In the genomic region with DNA sequence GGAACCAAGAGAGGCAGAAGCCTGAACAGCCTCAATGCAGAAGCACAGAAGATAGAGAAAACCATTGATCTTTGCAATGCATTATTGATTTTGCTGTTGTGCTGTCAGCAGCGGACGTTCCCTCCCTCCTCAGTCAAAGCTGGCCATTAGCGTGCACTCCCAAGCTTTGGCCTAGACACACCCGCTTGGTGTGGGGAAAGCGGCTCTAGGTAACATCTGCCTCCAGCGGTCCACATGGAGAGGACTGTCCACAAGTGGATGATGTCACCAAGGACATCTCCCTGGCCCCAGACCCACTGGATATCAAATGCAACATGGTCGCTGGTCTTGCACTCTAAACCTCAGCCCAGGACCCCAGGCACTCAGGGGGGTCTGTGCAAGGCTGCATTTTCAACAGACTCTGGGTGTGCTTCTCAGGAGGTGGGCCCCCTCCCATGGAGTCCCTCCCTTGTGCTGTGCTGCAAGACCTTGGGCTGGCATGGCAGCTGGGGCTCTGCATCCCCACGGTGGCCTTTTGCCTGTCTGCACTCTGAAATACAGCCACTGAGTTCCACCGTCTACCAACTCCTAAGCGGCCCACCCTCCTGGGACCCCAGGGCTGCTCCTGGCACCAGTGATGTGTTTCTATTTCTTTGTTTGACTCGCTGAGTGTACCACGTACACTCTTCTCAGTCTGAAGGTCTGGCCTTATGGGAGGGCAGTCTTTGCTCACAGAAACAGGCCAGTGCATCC, we compare ENCODE assay signal across 10 cellular contexts. TPM values are rescaled to one million over a fixed set of nuclear protein-coding genes. Genes with fewer than 3 reads are reported as not detected.
DNase-seq lines count a peak whose midpoint lies in the region; ATAC-seq and TF ChIP-seq lines count a peak whose summit lies in the region.
"Had no signal": no experiment of that assay in that cellular context is flagged by ENCODE, and none has a peak within 500 bp of the region (broad histone marks: within the 10 kb centered on the region; RNA-seq: fewer than 3 reads in every experiment).

No MANE protein-coding gene starts in this region.

- H3K36me3 Mint-ChIP-seq in CD8-positive, alpha-beta memory T cell, result peaks cover 0 to 31% (median 7%) of the 10 kb centered on the region in 3 donors
- H3K36me3 Mint-ChIP-seq in IgD-negative memory B cell, result peaks cover 6% of the 10 kb centered on the region
- peaks cover 20% of the 10 kb centered on the region for H3K36me3 Mint-ChIP-seq in central memory CD8-positive, alpha-beta T cell (ENCODE audit: insufficient read depth)
- peaks cover 13% of the 10 kb centered on the region for H3K36me3 Mint-ChIP-seq in neural progenitor cell

- peak overlapping the region; percentile 60 for H3K27ac ChIP-seq in CD8-positive, alpha-beta memory T cell (ENCODE audit: low read depth, low read length)
- H3K27ac ChIP-seq in neural progenitor cell, result no peak overlapping the region

- no peaks in the 10 kb centered on the region for H3K27me3 ChIP-seq in CD8-positive, alpha-beta memory T cell (ENCODE audit: insufficient read depth, low read length, poor library complexity, severe bottlenecking)
- H3K27me3 ChIP-seq in neural progenitor cell, result no peaks in the 10 kb centered on the region
- H3K27me3 ChIP-seq: gastroesophageal sphincter had no signal

- H3F3A ChIP-seq in neural progenitor cell (ENCODE audit: low read depth), result peaks cover 15% of the 10 kb centered on the region

- H3K4me3 ChIP-seq in CD8-positive, alpha-beta memory T cell (ENCODE audit: low read length), result peak overlapping the region; percentile 82
- H3K4me3 ChIP-seq in neural progenitor cell, result peak overlapping the region; percentile 94

- no peak for TF ChIP-seq CTCF in neural progenitor cell (IDR thresholded peaks at IDR 0.05)

- H3K4me3 Mint-ChIP-seq in CD8-positive, alpha-beta memory T cell, result peak overlapping the region; percentile 92 to 99 (median 94)
- H3K4me3 Mint-ChIP-seq in IgD-negative memory B cell (peak overlapping the region; percentile 87 to 99 (median 99)), neural progenitor cell (peak overlapping the region; percentile 87)
- H3K4me3 Mint-ChIP-seq in central memory CD8-positive, alpha-beta T cell, result peak overlapping the region; percentile 92

- peaks cover 84% of the 10 kb centered on the region for H3K4me1 ChIP-seq in CD8-positive, alpha-beta memory T cell (ENCODE audit: insufficient read depth, low read length)
- H3K4me1 ChIP-seq in neural progenitor cell, result peaks cover 36% of the 10 kb centered on the region

- H2AFZ ChIP-seq in neural progenitor cell (replicated peaks), result no peak overlapping the region

- H3K27ac Mint-ChIP-seq in CD8-positive, alpha-beta memory T cell, result peak overlapping the region; percentile 81 to 98 (median 94)
- H3K27ac Mint-ChIP-seq in IgD-negative memory B cell (peak overlapping the region; percentile 87 to 89 (median 88)), neural progenitor cell (no peak overlapping the region)
- H3K27ac Mint-ChIP-seq in central memory CD8-positive, alpha-beta T cell (ENCODE audit: low read depth), result peak overlapping the region; percentile 72

- peaks cover 48% of the 10 kb centered on the region for H4K20me1 ChIP-seq in neural progenitor cell (ENCODE audit: low read depth)

- DNase-seq in CD8-positive, alpha-beta memory T cell, result no peak
- DNase-seq in central memory CD8-positive, alpha-beta T cell (ENCODE audit: low spot score in 2 of 2), result no peak
- no peak for DNase-seq in neural progenitor cell (ENCODE audit: low spot score)
- DNase-seq in foreskin melanocyte, result no peak
- no peak for DNase-seq in HK-2 (ENCODE audit: unreplicated experiment)
- DNase-seq in NCI-H524 treated with DMSO at 0.1 percent for 48 hours (lab: John Stamatoyannopoulos, UW), result no peak
- no peak for DNase-seq in NCI-H2081 (lab: John Stamatoyannopoulos, UW)
- DNase-seq: RPMI8226 had no signal

- CTCF ChIA-PET in CD8-positive, alpha-beta memory T cell (lab: Charles Lee), result interaction anchor here (0.9 to 2.2 kb wide), 12 partner anchors 11 to 121 kb away, joined by 3 to 10 read pairs (median 3); no protein-coding TSS in a partner anchor

- H3K27me3 Mint-ChIP-seq in CD8-positive, alpha-beta memory T cell, result peaks cover 0 to 4% of the 10 kb centered on the region in 2 donors
- H3K27me3 Mint-ChIP-seq in IgD-negative memory B cell, result no peaks in the 10 kb centered on the region
- no peaks in the 10 kb centered on the region for H3K27me3 Mint-ChIP-seq in central memory CD8-positive, alpha-beta T cell
- H3K27me3 Mint-ChIP-seq in neural progenitor cell (ENCODE audit: insufficient read depth, low read depth), result peaks cover 6% of the 10 kb centered on the region

- peak overlapping the region; percentile 89 for H3K4me2 ChIP-seq in neural progenitor cell

- H3K9ac ChIP-seq in neural progenitor cell, result peak overlapping the region; percentile 22

- H3K36me3 ChIP-seq in CD8-positive, alpha-beta memory T cell (ENCODE audit: insufficient read depth, low read length), result no peaks in the 10 kb centered on the region
- H3K36me3 ChIP-seq in neural progenitor cell, result no peaks in the 10 kb centered on the region
- H3K36me3 ChIP-seq: gastroesophageal sphincter had no signal

- no peak for ATAC-seq in central memory CD8-positive, alpha-beta T cell (replicated peaks; ENCODE audit: extremely low read depth, poor library complexity, severe bottlenecking)
- ATAC-seq: gastroesophageal sphincter had no signal

- H3K9me3 Mint-ChIP-seq in CD8-positive, alpha-beta memory T cell, result no peaks in the 10 kb centered on the region
- H3K9me3 Mint-ChIP-seq in IgD-negative memory B cell (no peaks in the 10 kb centered on the region), neural progenitor cell (no peaks in the 10 kb centered on the region)
- no peaks in the 10 kb centered on the region for H3K9me3 Mint-ChIP-seq in central memory CD8-positive, alpha-beta T cell

- H3K4me1 Mint-ChIP-seq in CD8-positive, alpha-beta memory T cell, result peaks cover 84 to 90% (median 88%) of the 10 kb centered on the region in 3 donors
- peaks cover 65 to 75% (median 74%) of the 10 kb centered on the region in 3 donors for H3K4me1 Mint-ChIP-seq in IgD-negative memory B cell
- H3K4me1 Mint-ChIP-seq in central memory CD8-positive, alpha-beta T cell, result peaks cover 91% of the 10 kb centered on the region
- peaks cover 38% of the 10 kb centered on the region for H3K4me1 Mint-ChIP-seq in neural progenitor cell

- POLR2A ChIA-PET in CD8-positive, alpha-beta memory T cell (lab: Charles Lee), result interaction anchor here (1.1 to 1.3 kb wide), 3 partner anchors 15 to 53 kb away, joined by 3 to 4 read pairs (median 4); no protein-coding TSS in a partner anchor

- peaks cover 63% of the 10 kb centered on the region for H3K79me2 ChIP-seq in neural progenitor cell (ENCODE audit: low read depth)

- H3K9me3 ChIP-seq in CD8-positive, alpha-beta memory T cell (ENCODE audit: low read length), result no peaks in the 10 kb centered on the region
- no peaks in the 10 kb centered on the region for H3K9me3 ChIP-seq in neural progenitor cell (ENCODE audit: low read depth)
- H3K9me3 ChIP-seq: gastroesophageal sphincter had no signal

RNA-seq across cellular contexts. Expression of a gene that starts 1.9 kb away (rescaled TPM):
- total RNA-seq in CD8-positive, alpha-beta memory T cell, result 100 to 1,000 TPM; 238 to 243 TPM
- 227 TPM for polyA plus RNA-seq in CD8-positive, alpha-beta memory T cell
- polyA plus RNA-seq in IgD-negative memory B cell, result 35.3 TPM
- 19.1 and 24.9 TPM in 2 replicates for total RNA-seq in neural progenitor cell (ENCODE audit: low replicate concordance)
